In the genomic region with DNA sequence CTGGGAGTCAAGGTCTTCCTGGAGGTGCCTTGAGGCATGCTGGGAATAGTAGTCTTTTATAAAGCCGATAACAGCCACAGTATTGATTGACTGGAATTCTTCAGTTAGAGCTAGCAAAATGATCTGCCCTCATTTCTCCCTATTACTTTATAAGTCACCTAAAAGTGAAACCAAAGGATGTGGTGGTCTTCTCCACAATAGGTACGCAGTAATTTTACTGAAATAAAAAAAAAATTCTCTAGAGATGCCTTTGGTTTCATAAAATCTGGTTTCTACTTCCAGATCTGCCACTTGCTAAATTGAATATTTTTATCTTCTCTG, we compare ENCODE assay signal across 8 cellular contexts. TPM values are rescaled to one million over a fixed set of nuclear protein-coding genes. Genes with fewer than 3 reads are reported as not detected.
DNase-seq lines count a peak whose midpoint lies in the region; ATAC-seq and TF ChIP-seq lines count a peak whose summit lies in the region.

No MANE protein-coding gene starts in this region.

- no peaks in the 10 kb centered on the region for H3K4me1 ChIP-seq in breast epithelium
- H3K4me1 ChIP-seq in mucosa of rectum (ENCODE audit: control insufficient read depth in 2 of 2, insufficient read depth in 2 of 2, low read length in 2 of 2) = peaks cover 0 to 3% of the 10 kb centered on the region in 2 donors

- H3K27me3 Mint-ChIP-seq in stimulated activated naive CD8-positive, alpha-beta T cell treated with anti-CD3 and anti-CD28 coated beads, Interleukin-15, Interleukin-2, amounts not matched to agents 100 ng/mL and 50 ng/mL, for 24 hours = no peaks in the 10 kb centered on the region

- no peak for TF ChIP-seq POLR2A in breast epithelium (IDR thresholded peaks at IDR 0.05)

- peak overlapping the region; percentile 100 for H3K27ac Mint-ChIP-seq in stimulated activated naive CD8-positive, alpha-beta T cell treated with anti-CD3 and anti-CD28 coated beads, Interleukin-15, Interleukin-2, amounts not matched to agents 100 ng/mL and 50 ng/mL, for 24 hours

- H3K36me3 ChIP-seq in breast epithelium (no peaks in the 10 kb centered on the region), mucosa of rectum (ENCODE audit: control insufficient read depth in 2 of 2, insufficient read depth in 2 of 2, low read length in 2 of 2) (no peaks in the 10 kb centered on the region)

- H3K4me3 Mint-ChIP-seq in stimulated activated naive CD8-positive, alpha-beta T cell treated with anti-CD3 and anti-CD28 coated beads, Interleukin-15, Interleukin-2, amounts not matched to agents 100 ng/mL and 50 ng/mL, for 24 hours = peak overlapping the region; percentile 100

- H3K9me3 Mint-ChIP-seq in stimulated activated naive CD8-positive, alpha-beta T cell treated with anti-CD3 and anti-CD28 coated beads, Interleukin-15, Interleukin-2, amounts not matched to agents 100 ng/mL and 50 ng/mL, for 24 hours = no peaks in the 10 kb centered on the region

- H3K27me3 ChIP-seq in breast epithelium (no peaks in the 10 kb centered on the region), mucosa of rectum (ENCODE audit: control insufficient read depth in 2 of 2, insufficient read depth in 2 of 2, low read length in 2 of 2) (no peaks in the 10 kb centered on the region)

- intact Hi-C loops in breast epithelium (cut with DNase I; ENCODE audit: low total_unique reads) = no loop called here

- peak overlapping the region in 1 of 2 donors; percentile 91 for H3K9ac ChIP-seq in mucosa of rectum (ENCODE audit: low read depth in 1 of 2, low read length in 2 of 2)

- H3K27ac ChIP-seq in breast epithelium = peak overlapping the region; percentile 95 to 99
- peak overlapping the region in 1 of 2 donors; percentile 99 for H3K27ac ChIP-seq in mucosa of rectum (ENCODE audit: low read depth in 2 of 2, low read length in 2 of 2)

- peaks cover 35% of the 10 kb centered on the region for H3K4me1 Mint-ChIP-seq in stimulated activated naive CD8-positive, alpha-beta T cell treated with anti-CD3 and anti-CD28 coated beads, Interleukin-15, Interleukin-2, amounts not matched to agents 100 ng/mL and 50 ng/mL, for 24 hours (ENCODE audit: low read depth)

- ATAC-seq in stimulated activated naive CD8-positive, alpha-beta T cell treated with anti-CD3 and anti-CD28 coated beads, Interleukin-15, Interleukin-2, amounts not matched to agents 100 U/mL and 50 U/mL, for 24 hours = no peak
- no peak for ATAC-seq in GM21528 (IDR thresholded peaks at IDR 0.05; ENCODE audit: low FRiP score, unreplicated experiment)

- DNase-seq in stimulated activated naive CD8-positive, alpha-beta T cell treated with anti-CD3 and anti-CD28 coated beads, Interleukin-15, Interleukin-2, amounts not matched to agents 100 U/mL and 50 U/mL, for 24 hours = no peak
- DNase-seq in breast epithelium (ENCODE audit: low spot score in 2 of 2) (no peak), COLO829 (ENCODE audit: low spot score) (no peak), GM19240 (ENCODE audit: insufficient read length, low spot score) (no peak)
- no peak for DNase-seq in NK-92 treated with Interleukin-12 subunit alpha and Interleukin-12 subunit beta, amount 100 ng/mL, for 24 hours (lab: John Stamatoyannopoulos, UW)

- peaks cover 4 to 7% of the 10 kb centered on the region in 2 donors for H3K9me3 ChIP-seq in breast epithelium
- peaks cover 0 to 2% of the 10 kb centered on the region in 2 donors for H3K9me3 ChIP-seq in mucosa of rectum (ENCODE audit: control insufficient read depth in 2 of 2, low read length in 2 of 2)

- peak overlapping the region; percentile 88 to 99 (median 96) for H3K4me3 ChIP-seq in breast epithelium
- H3K4me3 ChIP-seq in mucosa of rectum (ENCODE audit: low read length in 2 of 2) = peak overlapping the region; percentile 88 to 96

- peaks cover 27% of the 10 kb centered on the region for H3K36me3 Mint-ChIP-seq in stimulated activated naive CD8-positive, alpha-beta T cell treated with anti-CD3 and anti-CD28 coated beads, Interleukin-15, Interleukin-2, amounts not matched to agents 100 ng/mL and 50 ng/mL, for 24 hours (ENCODE audit: low read depth)

- no peak for TF ChIP-seq CTCF in breast epithelium (IDR thresholded peaks at IDR 0.05)

RNA-seq across cellular contexts. Expression of a gene that starts 0.5 kb away (rescaled TPM):
- total RNA-seq in breast epithelium = 10 to 100 TPM; 10.9 to 18.4 (median 12.8) TPM

RNA-seq across cellular contexts. Expression of a gene that starts 51.0 kb away (rescaled TPM):
- total RNA-seq in breast epithelium = 10 to 100 TPM; 21.3 to 43.6 (median 40.7) TPM

RNA-seq across cellular contexts. Expression of a gene that starts 55.4 kb away (rescaled TPM):
- total RNA-seq in breast epithelium = 1 to 10 TPM in 1 of 3 donors, under 1 TPM in 1, not detected in 1; 0.59 to 8.2 TPM
